9 cellular contexts compared by ENCODE assay signal in the genomic region with DNA sequence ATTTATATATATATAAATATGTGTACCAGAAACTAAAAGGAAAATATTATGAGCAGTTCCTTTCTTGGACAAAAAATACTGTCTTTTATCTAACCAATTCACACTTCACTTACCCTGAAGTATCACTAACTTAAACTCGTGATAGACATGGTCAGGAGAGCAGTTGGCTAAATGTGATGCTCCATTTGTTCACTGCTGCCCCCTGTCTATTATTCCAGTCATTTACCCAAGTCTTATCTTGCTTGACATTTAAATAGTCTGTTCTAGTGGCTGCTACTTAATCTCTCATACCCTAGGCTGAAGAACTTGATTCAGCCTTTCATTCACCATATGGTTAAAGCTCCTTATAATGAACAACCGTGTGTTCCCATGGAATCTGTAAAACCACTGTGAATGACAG.
DNase-seq lines count a peak whose midpoint lies in the region; FAIRE-seq and TF ChIP-seq lines count a peak whose summit lies in the region.
"Had no signal": no experiment of that assay in that cellular context is flagged by ENCODE, and none has a peak within 500 bp of the region (broad histone marks: within the 10 kb centered on the region; RNA-seq: fewer than 3 reads in every experiment).

No MANE protein-coding gene starts in this region.

- no peaks in the 10 kb centered on the region for H3K27me3 ChIP-seq in NT2/D1 (ENCODE audit: insufficient read depth, insufficient read length)
- H3K27me3 ChIP-seq in effector memory CD4-positive, alpha-beta T cell (replicated peaks; ENCODE audit: control insufficient read depth, insufficient read depth, low read length, poor library complexity, severe bottlenecking): no peaks in the 10 kb centered on the region

- H3K27ac Mint-ChIP-seq in Calu3 (ENCODE audit: unreplicated experiment): no peak overlapping the region

- H3K4me1 Mint-ChIP-seq in Calu3 (ENCODE audit: low read depth, unreplicated experiment): no peaks in the 10 kb centered on the region

- TF ChIP-seq POLR2A in H54 (IDR thresholded peaks at IDR 0.05; ENCODE audit: low read depth, low read length): no peak

- CTCF ChIA-PET in Calu3 (lab: Charles Lee): no interaction called here

- H3K36me3 Mint-ChIP-seq in Calu3 (ENCODE audit: insufficient read depth, unreplicated experiment): no peaks in the 10 kb centered on the region

- no peak overlapping the region for H3K27ac ChIP-seq in effector memory CD4-positive, alpha-beta T cell (ENCODE audit: insufficient read depth, low read length, poor library complexity, severe bottlenecking)

- H3K9me3 Mint-ChIP-seq in Calu3 (ENCODE audit: low read depth, unreplicated experiment): peaks cover 6% of the 10 kb centered on the region

- BruUV-seq in Calu3 (replicated peaks; lab: Mats Ljungman, UMichigan): no TSS peak

- FAIRE-seq in H54 (lab: Jason Lieb, UNC): peak; percentile 57

- TF ChIP-seq CTCF in choroid plexus epithelial cell (conservative IDR thresholded peaks at IDR 0.05; ENCODE audit: low read depth, low read length) (peak; percentile 51), Calu3 (IDR thresholded peaks at IDR 0.05; ENCODE audit: unreplicated experiment) (no peak)

- no peaks in the 10 kb centered on the region for H3K27me3 Mint-ChIP-seq in Calu3 (ENCODE audit: unreplicated experiment)

- no peaks in the 10 kb centered on the region for H3K36me3 ChIP-seq in NT2/D1 (ENCODE audit: insufficient read depth, insufficient read length, low read length)
- no peaks in the 10 kb centered on the region for H3K36me3 ChIP-seq in effector memory CD4-positive, alpha-beta T cell (ENCODE audit: control insufficient read depth, insufficient read depth, low read length)

- no peaks in the 10 kb centered on the region for H3K4me1 ChIP-seq in NT2/D1 (ENCODE audit: insufficient read depth, insufficient read length)
- no peaks in the 10 kb centered on the region for H3K4me1 ChIP-seq in effector memory CD4-positive, alpha-beta T cell (ENCODE audit: control insufficient read depth, insufficient read depth, low read length, poor library complexity, severe bottlenecking)

- no peaks in the 10 kb centered on the region for H3K9me3 ChIP-seq in NT2/D1 (ENCODE audit: insufficient read depth, low read length)
- no peaks in the 10 kb centered on the region for H3K9me3 ChIP-seq in effector memory CD4-positive, alpha-beta T cell (ENCODE audit: control insufficient read depth, low read length)

- DNase-seq in A172 (ENCODE audit: low spot score) (peak; percentile 43), H54 (ENCODE audit: insufficient read length, low spot score) (no peak), NT2/D1 (ENCODE audit: low read depth, low spot score) (peak; percentile 20), choroid plexus epithelial cell (ENCODE audit: low read depth) (peak; percentile 39), Calu3 (no peak), middle frontal gyrus (ENCODE audit: extremely low spot score, low spot score) (no peak)
- no peak for DNase-seq in effector memory CD4-positive, alpha-beta T cell
- DNase-seq in activated CD4-positive, CD25-positive, alpha-beta regulatory T cell treated with anti-CD3 and anti-CD28 coated beads, Interleukin-2, amount 50 U/mL, for 72 hours: no peak
- DNase-seq: DND-41 had no signal

- no peak overlapping the region for H3K9ac ChIP-seq in NT2/D1 (ENCODE audit: insufficient read length, low read depth)

- H3K4me3 Mint-ChIP-seq in Calu3 (ENCODE audit: low read depth, unreplicated experiment): no peak overlapping the region

- intact Hi-C loops in Calu3 (cut with micrococcal nuclease; ENCODE audit: unreplicated experiment): no loop called here

- no peak overlapping the region for H3K4me3 ChIP-seq in NT2/D1 (ENCODE audit: insufficient read length, low read depth)
- H3K4me3 ChIP-seq in choroid plexus epithelial cell (ENCODE audit: low read depth, low read length): no peak overlapping the region
- no peak overlapping the region for H3K4me3 ChIP-seq in effector memory CD4-positive, alpha-beta T cell (ENCODE audit: insufficient read depth, low read depth, low read length, poor library complexity, severe bottlenecking)

Comparison
In these comparisons a context has a peak if more than half of its experiments do, and no peak if none do; other contexts are left out.
1. DNase-seq: peak in A172 (single experiment), NT2/D1 (single experiment) and choroid plexus epithelial cell (single experiment); none in H54 (single experiment), effector memory CD4-positive, alpha-beta T cell (0 of 3), activated CD4-positive, CD25-positive, alpha-beta regulatory T cell treated with anti-CD3 and anti-CD28 coated beads, Interleukin-2, amount 50 U/mL, for 72 hours (single experiment), Calu3 (single experiment) and middle frontal gyrus (single experiment).